18 cellular contexts compared by ENCODE assay signal in the genomic region with DNA sequence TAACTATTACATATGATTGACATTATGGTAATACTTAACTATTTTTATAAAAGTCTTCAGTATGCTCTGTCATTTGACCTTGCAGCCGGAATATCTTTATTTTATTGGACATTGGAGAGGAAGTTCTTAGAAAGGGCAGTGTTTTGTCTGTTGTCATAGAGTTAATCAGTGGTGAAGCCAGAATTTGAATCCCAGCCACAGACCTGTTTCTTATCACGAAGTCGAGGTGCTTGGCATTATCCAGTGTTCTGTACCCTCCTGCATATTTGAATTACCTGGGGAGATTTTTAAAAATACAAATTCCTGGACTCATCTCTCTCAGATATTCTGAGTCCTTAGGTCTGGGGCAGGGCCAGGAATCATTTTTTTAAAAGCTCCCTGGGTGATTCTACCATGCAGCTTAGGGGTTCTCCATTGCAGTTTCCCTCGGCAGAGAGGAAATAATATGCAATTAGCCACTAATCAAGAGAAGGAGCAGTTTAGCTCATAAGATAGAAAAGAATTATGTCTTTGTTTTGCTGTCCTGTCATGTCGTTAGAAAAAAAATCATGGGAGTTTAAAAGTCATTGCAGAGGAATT.
A peak's percentile ranks its signal among the peaks of the same experiment; 100 is the strongest.
DNase-seq lines count a peak whose midpoint lies in the region; ATAC-seq and TF ChIP-seq lines count a peak whose summit lies in the region.
"Had no signal": no experiment of that assay in that cellular context is flagged by ENCODE, and none has a peak within 500 bp of the region (broad histone marks: within the 10 kb centered on the region; RNA-seq: fewer than 3 reads in every experiment).

No MANE protein-coding gene starts in this region.

- peak overlapping the region; percentile 40; the same call in 1 of the 2 replicates for H4K5ac ChIP-seq in IMR-90 (ENCODE audit: low read depth, low read length)

- intact Hi-C loops in IMR-90 (cut with micrococcal nuclease): loop anchor here (10.0 kb wide), 1 partner anchor 179 kb away; no protein-coding TSS in a partner anchor
- intact Hi-C loops in heart right ventricle (cut with DNase I): no loop called here

- no peak overlapping the region for H3K23ac ChIP-seq in IMR-90 (ENCODE audit: low read depth, low read length)

- CTCF ChIA-PET in IMR-90 (lab: Yijun Ruan, JAX): no interaction called here

- H3K4me1 ChIP-seq in IMR-90 (ENCODE audit: control insufficient read depth, insufficient read depth, low read length): peaks cover 17% of the 10 kb centered on the region
- H3K4me1 ChIP-seq in heart right ventricle: peaks cover 0 to 30% (median 19%) of the 10 kb centered on the region in 9 donors
- H3K4me1 ChIP-seq: upper lobe of right lung had no signal

- no peak overlapping the region for H2AK5ac ChIP-seq in IMR-90 (ENCODE audit: low read depth, low read length)

- H3K18ac ChIP-seq in IMR-90 (ENCODE audit: low read depth, low read length): peak overlapping the region; percentile 80; the same call in 1 of the 2 replicates

- H3K9ac ChIP-seq in IMR-90 (ENCODE audit: low read depth, low read length): peak overlapping the region; percentile 34; the same call in 1 of the 2 replicates

- peak overlapping the region; percentile 61; the same call in 1 of the 2 replicates for H2BK120ac ChIP-seq in IMR-90 (ENCODE audit: low read depth, low read length)

- POLR2A ChIA-PET in IMR-90 (lab: Charles Lee; ENCODE audit: unreplicated experiment): no interaction called here

- TF ChIP-seq RAD21 in IMR-90 (IDR thresholded peaks at IDR 0.05; ENCODE audit: low read length): no peak

- H3K9me3 ChIP-seq in IMR-90 (ENCODE audit: control insufficient read depth, insufficient read depth, low read length): no peaks in the 10 kb centered on the region
- no peaks in the 10 kb centered on the region for H3K9me3 ChIP-seq in heart right ventricle
- H3K9me3 ChIP-seq: esophagus squamous epithelium, upper lobe of right lung had no signal

- peak overlapping the region in 1 of 2 experiments; percentile 43; a peak in 3 of 4 replicates for H4K8ac ChIP-seq in IMR-90 (ENCODE audit: low read depth in 2 of 2, low read length in 2 of 2)

- no peak for DNase-seq in IMR-90
- peak in 1 of 2 donors; percentile 6 for DNase-seq in heart right ventricle
- DNase-seq in retinal pigment epithelial cell (ENCODE audit: low read depth): peak; percentile 46
- no peak for DNase-seq in cerebellar nuclear complex (lab: John Stamatoyannopoulos, UW)
- no peak for DNase-seq in dedifferentiated amniotic fluid mesenchymal stem cell (ENCODE audit: extremely low spot score)
- no peak for DNase-seq in NCI-H524 treated with DMSO at 0.1 percent for 48 hours (lab: John Stamatoyannopoulos, UW)
- DNase-seq: Calu3; esophagus squamous epithelium; GDM1; H9; immature natural killer cell; natural killer cell; spleen; stimulated activated CD4-positive, alpha-beta T cell treated with anti-CD3 and anti-CD28 coated beads, Interleukin-4, amount 100 ng/mL, for 4 hours; upper lobe of right lung had no signal

- TF ChIP-seq CTCF in IMR-90 (conservative IDR thresholded peaks at IDR 0.05; ENCODE audit: low read depth, low read length): no peak
- no peak for TF ChIP-seq CTCF in heart right ventricle (IDR thresholded peaks at IDR 0.05)
- no peak for TF ChIP-seq CTCF in retinal pigment epithelial cell (conservative IDR thresholded peaks at IDR 0.05; ENCODE audit: low read depth, low read length)

- H4K91ac ChIP-seq in IMR-90 (ENCODE audit: insufficient read depth, low read depth, low read length): peak overlapping the region; percentile 43; the same call in 1 of the 2 replicates

- H3K14ac ChIP-seq in IMR-90 (replicated peaks; ENCODE audit: low read depth, low read length): peak overlapping the region; percentile 31; the same call in 1 of the 2 replicates

- H3K4ac ChIP-seq in IMR-90 (ENCODE audit: low read depth, low read length): peak overlapping the region; percentile 32; the same call in 1 of the 2 replicates

- no peak overlapping the region for H2BK20ac ChIP-seq in IMR-90 (ENCODE audit: low read depth, low read length)

- no peak for TF ChIP-seq POLR2A in IMR-90 (IDR thresholded peaks at IDR 0.05; ENCODE audit: low read depth, low read length)

- H3K79me1 ChIP-seq in IMR-90 (ENCODE audit: low read depth in 1 of 2, low read length in 2 of 2): no peaks in the 10 kb centered on the region

- dilution Hi-C loops in IMR-90 (cut with HindIII; ENCODE audit: low sequenced_read_pairs, unreplicated experiment): no loop called here

- peaks cover 15% of the 10 kb centered on the region for H3K9me1 ChIP-seq in IMR-90 (ENCODE audit: insufficient read depth, low read length)

- H3K56ac ChIP-seq in IMR-90 (ENCODE audit: extremely low read depth, insufficient read depth, low read length): peak overlapping the region; percentile 65; the same call in 1 of the 2 replicates

- no peaks in the 10 kb centered on the region for H3K27me3 ChIP-seq in IMR-90 (ENCODE audit: control insufficient read depth, insufficient read depth, low read length)
- H3K27me3 ChIP-seq in heart right ventricle: no peaks in the 10 kb centered on the region
- H3K27me3 ChIP-seq: cardiac muscle cell, esophagus squamous epithelium, spleen, upper lobe of right lung had no signal

- H2AK9ac ChIP-seq in IMR-90 (replicated peaks; ENCODE audit: low read depth, low read length, poor library complexity): no peak overlapping the region

- H2BK5ac ChIP-seq in IMR-90 (ENCODE audit: low read depth, low read length, poor library complexity, severe bottlenecking): peak overlapping the region; percentile 55

- H3K4me3 ChIP-seq in IMR-90 (ENCODE audit: insufficient read depth, low read depth, low read length) (no peak overlapping the region), heart right ventricle (no peak overlapping the region), retinal pigment epithelial cell (ENCODE audit: low read length) (no peak overlapping the region)
- H3K4me3 ChIP-seq: cardiac muscle cell, esophagus squamous epithelium, spleen, upper lobe of right lung had no signal

- H3K27ac ChIP-seq in IMR-90 (ENCODE audit: insufficient read depth, low read length) (0 out of 2 replicates have a peak overlapping the region, but pooled peaks have one; percentile 23), heart right ventricle (no peak overlapping the region)
- H3K27ac ChIP-seq: cardiac muscle cell, esophagus squamous epithelium, upper lobe of right lung had no signal

- no peaks in the 10 kb centered on the region for H4K20me1 ChIP-seq in IMR-90 (ENCODE audit: insufficient read depth, low read length)

- H2BK15ac ChIP-seq in IMR-90 (ENCODE audit: low read depth, low read length): no peak overlapping the region

- no TSS peak for BruUV-seq in IMR-90 (replicated peaks; lab: Mats Ljungman, UMichigan)

- ATAC-seq in IMR-90 (ENCODE audit: low read depth) (no peak; the same call in 1 of the 2 replicates), SK-N-SH treated with all-trans-retinoic acid at 6 μM for 48 hours (peak; percentile 76), heart right ventricle (peak in 7 of 8 donors; percentile 42 to 88 (median 63)), HG02623 (IDR thresholded peaks at IDR 0.05; ENCODE audit: unreplicated experiment) (no peak)
- ATAC-seq: upper lobe of right lung had no signal

- H3K4me2 ChIP-seq in IMR-90 (ENCODE audit: low read depth, low read length): peak overlapping the region; percentile 49

- WGBS in IMR-90 (ENCODE audit: extremely low coverage in 2 of 2, insufficient read length in 1 of 2), 2 experiments: 0% methylated on average over 1 of the region's 5 CpGs; no CpG with 5 or more reads in 1 of the 2 experiments
- WGBS in heart right ventricle, 2 donors: 7% methylated on average over 5 of the region's 5 CpGs

- H3K36me3 ChIP-seq in IMR-90 (ENCODE audit: control insufficient read depth, insufficient read depth, low read length) (no peaks in the 10 kb centered on the region), heart right ventricle (no peaks in the 10 kb centered on the region)
- H3K36me3 ChIP-seq: cardiac muscle cell, esophagus squamous epithelium, spleen, upper lobe of right lung had no signal

- no peak overlapping the region for H2AFZ ChIP-seq in IMR-90 (replicated peaks; ENCODE audit: low read length, poor library complexity)

- in situ Hi-C loops in IMR-90 (cut with MboI; ENCODE audit: low sequenced_read_pairs): no loop called here

TF ChIP-seq in IMR-90, 13 proteins besides CTCF, POLR2A, EP300 and RAD21 (continues in another document):
- no peak for TF ChIP-seq FOS (IDR thresholded peaks at IDR 0.05; ENCODE audit: low read depth, low read length)
- no peak for TF ChIP-seq MAZ (IDR thresholded peaks at IDR 0.05; ENCODE audit: borderline replicate concordance, low read depth, low read length)
- no peak for TF ChIP-seq CEBPB (IDR thresholded peaks at IDR 0.05; ENCODE audit: low read depth, low read length)
- TF ChIP-seq, protein P1, sequence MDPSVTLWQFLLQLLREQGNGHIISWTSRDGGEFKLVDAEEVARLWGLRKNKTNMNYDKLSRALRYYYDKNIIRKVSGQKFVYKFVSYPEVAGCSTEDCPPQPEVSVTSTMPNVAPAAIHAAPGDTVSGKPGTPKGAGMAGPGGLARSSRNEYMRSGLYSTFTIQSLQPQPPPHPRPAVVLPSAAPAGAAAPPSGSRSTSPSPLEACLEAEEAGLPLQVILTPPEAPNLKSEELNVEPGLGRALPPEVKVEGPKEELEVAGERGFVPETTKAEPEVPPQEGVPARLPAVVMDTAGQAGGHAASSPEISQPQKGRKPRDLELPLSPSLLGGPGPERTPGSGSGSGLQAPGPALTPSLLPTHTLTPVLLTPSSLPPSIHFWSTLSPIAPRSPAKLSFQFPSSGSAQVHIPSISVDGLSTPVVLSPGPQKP (IDR thresholded peaks at IDR 0.05; ENCODE audit: borderline replicate concordance, low read depth, low read length): no peak
- no peak for TF ChIP-seq BHLHE40 (IDR thresholded peaks at IDR 0.05; ENCODE audit: low read depth, low read length)
- no peak for TF ChIP-seq MAFK (IDR thresholded peaks at IDR 0.05; ENCODE audit: low read depth, low read length)

TF ChIP-seq in SK-N-SH treated with all-trans-retinoic acid at 6 μM for 48 hours, 23 proteins besides CTCF, POLR2A, EP300 and RAD21 (continues in another document):
- TF ChIP-seq TCF4 (CRISPR knock-in tag; IDR thresholded peaks at IDR 0.05; ENCODE audit: borderline replicate concordance) (no peak; the same call in 1 of the 2 replicates), ZNF8 (CRISPR knock-in tag; IDR thresholded peaks at IDR 0.05) (0 out of 2 replicates have a peak, but pooled peaks have one; percentile 22), GLIS3 (CRISPR knock-in tag; IDR thresholded peaks at IDR 0.05) (no peak)
- TF ChIP-seq, protein P2, sequence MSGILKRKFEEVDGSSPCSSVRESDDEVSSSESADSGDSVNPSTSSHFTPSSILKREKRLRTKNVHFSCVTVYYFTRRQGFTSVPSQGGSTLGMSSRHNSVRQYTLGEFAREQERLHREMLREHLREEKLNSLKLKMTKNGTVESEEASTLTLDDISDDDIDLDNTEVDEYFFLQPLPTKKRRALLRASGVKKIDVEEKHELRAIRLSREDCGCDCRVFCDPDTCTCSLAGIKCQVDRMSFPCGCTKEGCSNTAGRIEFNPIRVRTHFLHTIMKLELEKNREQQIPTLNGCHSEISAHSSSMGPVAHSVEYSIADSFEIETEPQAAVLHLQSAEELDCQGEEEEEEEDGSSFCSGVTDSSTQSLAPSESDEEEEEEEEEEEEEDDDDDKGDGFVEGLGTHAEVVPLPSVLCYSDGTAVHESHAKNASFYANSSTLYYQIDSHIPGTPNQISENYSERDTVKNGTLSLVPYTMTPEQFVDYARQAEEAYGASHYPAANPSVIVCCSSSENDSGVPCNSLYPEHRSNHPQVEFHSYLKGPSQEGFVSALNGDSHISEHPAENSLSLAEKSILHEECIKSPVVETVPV (CRISPR knock-in tag; IDR thresholded peaks at IDR 0.05): no peak

Comparison
In these comparisons a context has a peak if more than half of its experiments do, and no peak if none do; other contexts are left out.
1. ATAC-seq: peak in SK-N-SH treated with all-trans-retinoic acid at 6 μM for 48 hours (single experiment) and heart right ventricle (7 of 8); none in IMR-90 (single experiment) and HG02623 (single experiment).